In genomic region chrX:119235872-119236598, GRCh38 we compare ENCODE assay signal across 8 cellular contexts. TPM values are rescaled to one million over a fixed set of nuclear protein-coding genes. Genes with fewer than 3 reads are reported as not detected.
A peak's percentile ranks its signal among the peaks of the same experiment; 100 is the strongest.
DNase-seq lines count a peak whose midpoint lies in the region; ATAC-seq, FAIRE-seq and TF ChIP-seq lines count a peak whose summit lies in the region.

PGRMC1 (plus strand) TSS chrX:119236285; CDS start chrX:119236364, 79 bp downstream.

- peaks cover 11% of the 10 kb centered on the region for H3K36me3 Mint-ChIP-seq in activated T-helper 1 cell treated with anti-CD3 and anti-CD28 coated beads, Interleukin-12 subunit alpha, Interleukin-12 subunit beta, Interleukin-2, Interleukin-4 antibody, amounts not matched to agents 30 ng/mL and 10 ng/mL and 1 ng/mL, durations not matched to agents 14 hours and 24 hours and 36 hours (ENCODE audit: low read depth)
- H3K36me3 Mint-ChIP-seq in naive thymus-derived CD4-positive, alpha-beta T cell, result peaks cover 0 to 6% (median 0%) of the 10 kb centered on the region in 5 donors
- H3K36me3 Mint-ChIP-seq in stimulated activated naive B cell treated with anti-CD40 and anti-IgM and Interleukin-4, amounts not matched to agents 10 μg/mL and 1 μg/mL and 100 μg/mL, for 72 hours, result peaks cover 4 to 5% of the 10 kb centered on the region in 2 donors

- no peaks in the 10 kb centered on the region for H3K36me3 ChIP-seq in fibroblast of lung (ENCODE audit: control insufficient read depth, insufficient read depth, low read length)
- H3K36me3 ChIP-seq in naive thymus-derived CD4-positive, alpha-beta T cell (ENCODE audit: control insufficient read depth in 2 of 3, insufficient read depth in 3 of 3, low read length in 3 of 3), result peaks cover 0 to 7% (median 0%) of the 10 kb centered on the region in 3 experiments

- H3K4me3 ChIP-seq in fibroblast of lung (replicated peaks in 1 of 4; ENCODE audit: control extremely low read depth in 1 of 4, insufficient read depth in 1 of 4, low read depth in 3 of 4, low read length in 4 of 4), result peak within 1 kb of the TSS; percentile 65 to 89 (median 76)
- peak within 1 kb of the TSS; percentile 68 for H3K4me3 ChIP-seq in naive thymus-derived CD4-positive, alpha-beta T cell (ENCODE audit: low read length)

- H3K4me3 Mint-ChIP-seq in activated T-helper 1 cell treated with anti-CD3 and anti-CD28 coated beads, Interleukin-12 subunit alpha, Interleukin-12 subunit beta, Interleukin-2, Interleukin-4 antibody, amounts not matched to agents 30 ng/mL and 10 ng/mL and 1 ng/mL, durations not matched to agents 14 hours and 24 hours and 36 hours, result peak within 1 kb of the TSS; percentile 92
- peak within 1 kb of the TSS; percentile 83 to 93 (median 90) for H3K4me3 Mint-ChIP-seq in naive thymus-derived CD4-positive, alpha-beta T cell
- H3K4me3 Mint-ChIP-seq in stimulated activated naive B cell treated with anti-CD40 and anti-IgM and Interleukin-4, amounts not matched to agents 10 μg/mL and 1 μg/mL and 100 μg/mL, for 72 hours, result peak within 1 kb of the TSS; percentile 82 to 86

- peak within 1 kb of the TSS; percentile 74 for H3K27ac Mint-ChIP-seq in activated T-helper 1 cell treated with anti-CD3 and anti-CD28 coated beads, Interleukin-12 subunit alpha, Interleukin-12 subunit beta, Interleukin-2, Interleukin-4 antibody, amounts not matched to agents 30 ng/mL and 10 ng/mL and 1 ng/mL, durations not matched to agents 14 hours and 24 hours and 36 hours
- H3K27ac Mint-ChIP-seq in naive thymus-derived CD4-positive, alpha-beta T cell, result peak within 1 kb of the TSS; percentile 49 to 88 (median 79)
- H3K27ac Mint-ChIP-seq in stimulated activated naive B cell treated with anti-CD40 and anti-IgM and Interleukin-4, amounts not matched to agents 10 μg/mL and 1 μg/mL and 100 μg/mL, for 72 hours, result peak within 1 kb of the TSS; percentile 84

- peak within 1 kb of the TSS; percentile 68 for H3K4me2 ChIP-seq in fibroblast of lung (ENCODE audit: extremely low read depth, insufficient read depth, low read length)

- H3K9me3 ChIP-seq in fibroblast of lung (ENCODE audit: control insufficient read depth, insufficient read depth, low read depth, low read length), result no peaks in the 10 kb centered on the region
- H3K9me3 ChIP-seq in naive thymus-derived CD4-positive, alpha-beta T cell (ENCODE audit: control insufficient read depth in 2 of 3, low read length in 3 of 3), result no peaks in the 10 kb centered on the region

- H3K27me3 Mint-ChIP-seq in activated T-helper 1 cell treated with anti-CD3 and anti-CD28 coated beads, Interleukin-12 subunit alpha, Interleukin-12 subunit beta, Interleukin-2, Interleukin-4 antibody, amounts not matched to agents 30 ng/mL and 10 ng/mL and 1 ng/mL, durations not matched to agents 14 hours and 24 hours and 36 hours (ENCODE audit: insufficient read depth), result peaks cover 17% of the 10 kb centered on the region
- H3K27me3 Mint-ChIP-seq in naive thymus-derived CD4-positive, alpha-beta T cell, result peaks cover 0 to 29% (median 0%) of the 10 kb centered on the region in 5 donors
- H3K27me3 Mint-ChIP-seq in stimulated activated naive B cell treated with anti-CD40 and anti-IgM and Interleukin-4, amounts not matched to agents 10 μg/mL and 1 μg/mL and 100 μg/mL, for 72 hours, result peaks cover 8 to 15% of the 10 kb centered on the region in 2 donors

- intact Hi-C loops in activated T-helper 1 cell treated with anti-CD3 and anti-CD28 coated beads, Interleukin-12 subunit alpha, Interleukin-12 subunit beta, Interleukin-2, Interleukin-4 antibody, amounts not matched to agents 30 ng/mL and 10 ng/mL and 1 ng/mL, durations not matched to agents 14 hours and 24 hours and 36 hours (cut with micrococcal nuclease), result loop anchor here (1.0 to 10.0 kb wide), 8 partner anchors 37 to 889 kb away; partner anchors contain the start of genes DOCK11, LONRF3, NKAP and SLC25A43
- intact Hi-C loops in naive thymus-derived CD4-positive, alpha-beta T cell (cut with micrococcal nuclease), result loop anchor here (1.0 to 10.0 kb wide), 9 partner anchors 37 to 890 kb away; partner anchors contain the start of genes NDUFA1 (in 2 of the 2), RNF113A (in 2 of the 2), WDR44 (in 2 of the 2) and LONRF3 (in 1 of the 2)

- peaks cover 28% of the 10 kb centered on the region for H3K4me1 Mint-ChIP-seq in activated T-helper 1 cell treated with anti-CD3 and anti-CD28 coated beads, Interleukin-12 subunit alpha, Interleukin-12 subunit beta, Interleukin-2, Interleukin-4 antibody, amounts not matched to agents 30 ng/mL and 10 ng/mL and 1 ng/mL, durations not matched to agents 14 hours and 24 hours and 36 hours (ENCODE audit: low read depth)
- peaks cover 13 to 36% (median 31%) of the 10 kb centered on the region in 7 donors for H3K4me1 Mint-ChIP-seq in naive thymus-derived CD4-positive, alpha-beta T cell
- peaks cover 13 to 21% of the 10 kb centered on the region in 2 donors for H3K4me1 Mint-ChIP-seq in stimulated activated naive B cell treated with anti-CD40 and anti-IgM and Interleukin-4, amounts not matched to agents 10 μg/mL and 1 μg/mL and 100 μg/mL, for 72 hours

- peak within 1 kb of the TSS; percentile 84 for H3K27ac ChIP-seq in fibroblast of lung (ENCODE audit: insufficient read depth, low read length)
- peak within 1 kb of the TSS; percentile 74 for H3K27ac ChIP-seq in naive thymus-derived CD4-positive, alpha-beta T cell (ENCODE audit: low read depth, low read length)

- POLR2A ChIA-PET in naive thymus-derived CD4-positive, alpha-beta T cell (lab: Charles Lee), result interaction anchor here (0.9 kb wide), 2 partner anchors 11 to 39 kb away, joined by 3 to 4 read pairs; no protein-coding TSS in a partner anchor

- H3K27me3 ChIP-seq in fibroblast of lung (ENCODE audit: control insufficient read depth, insufficient read depth, low read length), result no peaks in the 10 kb centered on the region
- H3K27me3 ChIP-seq in naive thymus-derived CD4-positive, alpha-beta T cell (ENCODE audit: control insufficient read depth in 2 of 2, insufficient read depth in 2 of 2, low read length in 2 of 2), result no peaks in the 10 kb centered on the region

- H3K4me1 ChIP-seq in fibroblast of lung (ENCODE audit: control insufficient read depth, extremely low read depth, insufficient read depth, low read length), result no peaks in the 10 kb centered on the region
- H3K4me1 ChIP-seq in naive thymus-derived CD4-positive, alpha-beta T cell (ENCODE audit: control insufficient read depth in 2 of 2, insufficient read depth in 2 of 2, low read length in 2 of 2), result peaks cover 8 to 11% of the 10 kb centered on the region in 2 donors

- no peaks in the 10 kb centered on the region for H4K20me1 ChIP-seq in fibroblast of lung (ENCODE audit: control insufficient read depth, extremely low read depth, insufficient read depth, low read length)

- H3K9ac ChIP-seq in fibroblast of lung (ENCODE audit: insufficient read depth, low read length), result peak within 1 kb of the TSS; percentile 82

- TF ChIP-seq CTCF in fibroblast of lung (conservative IDR thresholded peaks at IDR 0.05 in 1 of 2, IDR thresholded peaks at IDR 0.05 in 1 of 2; ENCODE audit: low read depth in 1 of 2, low read length in 2 of 2), result no peak

- peak; percentile 11 for FAIRE-seq in RCC 7860 (lab: Jason Lieb, UNC)

- DNase-seq in DMS114 treated with DMSO at 0.1 percent for 48 hours (lab: John Stamatoyannopoulos, UW; ENCODE audit: unreplicated experiment) (peak; percentile 19), HuH-7 (ENCODE audit: low spot score) (peak; percentile 77), RCC 7860 (ENCODE audit: low spot score) (peak; percentile 58), fibroblast of lung (ENCODE audit: low read depth in 2 of 2) (peak; percentile 71 to 76)
- peak; percentile 73 for DNase-seq in activated T-helper 1 cell treated with anti-CD3 and anti-CD28 coated beads, Interleukin-12 subunit alpha, Interleukin-12 subunit beta, Interleukin-2, Interleukin-4 antibody, amounts not matched to agents 30 ng/mL and 10 ng/mL and 1 ng/mL, durations not matched to agents 14 hours and 24 hours and 36 hours (ENCODE audit: low spot score)
- DNase-seq in naive thymus-derived CD4-positive, alpha-beta T cell, result peak; percentile 60 to 84 (median 79)
- DNase-seq in stimulated activated naive B cell treated with anti-CD40 and anti-IgM and Interleukin-4, amounts not matched to agents 10 μg/mL and 1 μg/mL and 100 μg/mL, for 72 hours, result peak; percentile 60

- ATAC-seq in GM21515 (IDR thresholded peaks at IDR 0.05; ENCODE audit: unreplicated experiment), result peak; percentile 90
- peak; percentile 98 for ATAC-seq in naive thymus-derived CD4-positive, alpha-beta T cell
- ATAC-seq in stimulated activated naive B cell treated with anti-CD40 and anti-IgM and Interleukin-4, amounts not matched to agents 10 μg/mL and 1 μg/mL and 100 μg/mL, for 72 hours (replicated peaks), result peak; percentile 94 to 96

- CTCF ChIA-PET in naive thymus-derived CD4-positive, alpha-beta T cell (lab: Charles Lee), result no interaction called here

- H3K79me2 ChIP-seq in fibroblast of lung (ENCODE audit: control insufficient read depth, insufficient read depth, low read length), result peaks cover 31% of the 10 kb centered on the region

- H2AFZ ChIP-seq in fibroblast of lung (ENCODE audit: low read length), result peak within 1 kb of the TSS; percentile 35

- no peaks in the 10 kb centered on the region for H3K9me3 Mint-ChIP-seq in activated T-helper 1 cell treated with anti-CD3 and anti-CD28 coated beads, Interleukin-12 subunit alpha, Interleukin-12 subunit beta, Interleukin-2, Interleukin-4 antibody, amounts not matched to agents 30 ng/mL and 10 ng/mL and 1 ng/mL, durations not matched to agents 14 hours and 24 hours and 36 hours
- peaks cover 0 to 2% (median 0%) of the 10 kb centered on the region in 11 donors for H3K9me3 Mint-ChIP-seq in naive thymus-derived CD4-positive, alpha-beta T cell
- no peaks in the 10 kb centered on the region for H3K9me3 Mint-ChIP-seq in stimulated activated naive B cell treated with anti-CD40 and anti-IgM and Interleukin-4, amounts not matched to agents 10 μg/mL and 1 μg/mL and 100 μg/mL, for 72 hours

RNA-seq across cellular contexts. Expression of gene PGRMC1, which starts in this region (rescaled TPM):
- total RNA-seq in activated T-helper 1 cell treated with anti-CD3 and anti-CD28 coated beads, Interleukin-12 subunit alpha, Interleukin-12 subunit beta, Interleukin-2, Interleukin-4 antibody, amounts not matched to agents 30 ng/mL and 10 ng/mL and 1 ng/mL, durations not matched to agents 14 hours and 24 hours and 36 hours, result 41.1 and 41.6 TPM in 2 replicates
- 109 and 201 TPM in 2 replicates for total RNA-seq in fibroblast of lung
- 127 and 148 TPM in 2 replicates for polyA plus RNA-seq in fibroblast of lung
- 98.3 and 136 TPM in 2 replicates for polyA plus RNA-seq in fibroblast of lung (2012)
- polyA minus RNA-seq in fibroblast of lung (ENCODE audit: low replicate concordance), result 26.5 and 32.6 TPM in 2 replicates
- total RNA-seq in naive thymus-derived CD4-positive, alpha-beta T cell, result 10 to 100 TPM in 4 of 5 experiments, 1 to 10 TPM in 1; 9.5 to 28.4 (median 11.9) TPM
- 10 to 100 TPM; 17.6 to 18.4 TPM for polyA plus RNA-seq in naive thymus-derived CD4-positive, alpha-beta T cell

Comparison
In these comparisons a context has a peak if more than half of its experiments do, and no peak if none do; other contexts are left out.
1. Peak in every context shown above with its lines: DNase-seq, ATAC-seq, H3K4me3 ChIP-seq and H3K27ac ChIP-seq.
2. DNase-seq: peak in every context shown above with its lines; median percentile 79 in naive thymus-derived CD4-positive, alpha-beta T cell; 77 in HuH-7; 74 in fibroblast of lung; 73 in activated T-helper 1 cell treated with anti-CD3 and anti-CD28 coated beads, Interleukin-12 subunit alpha, Interleukin-12 subunit beta, Interleukin-2, Interleukin-4 antibody, amounts not matched to agents 30 ng/mL and 10 ng/mL and 1 ng/mL, durations not matched to agents 14 hours and 24 hours and 36 hours; 60 in stimulated activated naive B cell treated with anti-CD40 and anti-IgM and Interleukin-4, amounts not matched to agents 10 μg/mL and 1 μg/mL and 100 μg/mL, for 72 hours; 58 in RCC 7860; 19 in DMS114 treated with DMSO at 0.1 percent for 48 hours.